17 cellular contexts compared by ENCODE assay signal in the genomic region with DNA sequence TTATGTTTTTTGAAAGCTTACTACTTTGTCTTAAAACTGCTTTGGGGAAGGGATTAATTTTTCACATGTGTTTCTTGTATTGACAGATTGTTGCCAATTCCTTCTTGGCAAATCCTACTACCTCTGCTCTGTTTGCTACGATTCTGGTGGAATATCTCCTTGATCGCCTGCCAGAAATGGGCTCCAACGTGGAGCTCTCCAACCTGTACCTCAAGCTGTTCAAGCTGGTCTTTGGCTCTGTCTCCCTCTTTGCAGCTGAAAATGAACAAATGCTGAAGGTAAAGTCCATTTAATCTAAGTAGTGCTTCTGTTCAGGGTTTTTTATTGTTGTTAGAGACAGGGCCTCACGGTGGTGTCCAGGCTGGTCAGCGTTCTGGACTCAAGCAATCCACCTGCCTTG. TPM values are rescaled to one million over a fixed set of nuclear protein-coding genes. Genes with fewer than 3 reads are reported as not detected.
DNase-seq lines count a peak whose midpoint lies in the region; ATAC-seq and TF ChIP-seq lines count a peak whose summit lies in the region.
"Had no signal": no experiment of that assay in that cellular context is flagged by ENCODE, and none has a peak within 500 bp of the region (broad histone marks: within the 10 kb centered on the region; RNA-seq: fewer than 3 reads in every experiment).

No MANE protein-coding gene starts in this region.

- no peaks in the 10 kb centered on the region for H3K9me3 ChIP-seq in stomach

- TF ChIP-seq POLR2A in stomach (IDR thresholded peaks at IDR 0.05): no peak

- WGBS in stomach, 5 donors: 49 to 76% (median 62%) methylated on average over 5 of the region's 5 CpGs

- no peak for ATAC-seq in left cardiac atrium
- no peak for ATAC-seq in left lobe of liver

- DNase-seq in DMS 273 (lab: John Stamatoyannopoulos, UW; ENCODE audit: unreplicated experiment) (peak; percentile 92), NCI-H1694 treated with DMSO at 0.1 percent for 48 hours (lab: John Stamatoyannopoulos, UW) (peak; percentile 93), cerebellar nuclear complex (lab: John Stamatoyannopoulos, UW) (peak; percentile 92 to 94), stomach (peak; percentile 37), left cardiac atrium (no peak), left lobe of liver (ENCODE audit: low spot score) (no peak), NCI-H69 (lab: John Stamatoyannopoulos, UW) (no peak)
- DNase-seq: DND-41, H7, HFFc6, KG1, NCI-H1417 treated with DMSO at 0.1 percent for 48 hours, NCI-H2029, NCI-H774, PC-9 had no signal

- no peaks in the 10 kb centered on the region for H3K4me1 ChIP-seq in stomach

- intact Hi-C loops in stomach (cut with DNase I; ENCODE audit: low total_unique reads): no loop called here
- intact Hi-C loops in left cardiac atrium (cut with DNase I): no loop called here

- no peak overlapping the region for H3K4me3 ChIP-seq in stomach
- H3K4me3 ChIP-seq: PC-9 had no signal

- TF ChIP-seq CTCF in stomach (IDR thresholded peaks at IDR 0.05): no peak

- TF ChIP-seq EP300 in stomach (IDR thresholded peaks at IDR 0.05): no peak

- H3K36me3 ChIP-seq in stomach: peaks cover 69 to 100% (median 98%) of the 10 kb centered on the region in 4 donors

- no peak overlapping the region for H3K27ac ChIP-seq in stomach
- H3K27ac ChIP-seq: PC-9, RWPE1 had no signal

- H3K27me3 ChIP-seq in stomach: no peaks in the 10 kb centered on the region

RNA-seq across cellular contexts. Expression of a gene that starts 33.6 kb away (rescaled TPM):
- 10 to 100 TPM in 4 of 5 donors, 1 to 10 TPM in 1; 9.9 to 38.0 (median 23.5) TPM for total RNA-seq in stomach
- polyA plus RNA-seq in stomach: 1 to 10 TPM; 4.3 to 6.0 (median 4.7) TPM
- total RNA-seq in left cardiac atrium: 10 to 100 TPM; 22.9 to 23.1 TPM
- 15.8 TPM for total RNA-seq in left lobe of liver

RNA-seq across cellular contexts. Expression of a gene that starts 42.1 kb away (rescaled TPM):
- total RNA-seq in stomach (1 to 10 TPM in 2 of 5 donors, under 1 TPM in 1, not detected in 2; 0.29 to 4.1 (median 1.8) TPM), left cardiac atrium (under 1 TPM in 1 of 2 donors, not detected in 1; 0.27 TPM), left lobe of liver (0.10 TPM)
- polyA plus RNA-seq in stomach: under 1 TPM in 2 of 3 donors, not detected in 1; 0.37 to 0.63 TPM
- total RNA-seq: NCI-H460 had no signal

Comparison
In these comparisons a context has a peak if more than half of its experiments do, and no peak if none do; other contexts are left out.
1. DNase-seq: peak in DMS 273 (single experiment), NCI-H1694 treated with DMSO at 0.1 percent for 48 hours (single experiment), cerebellar nuclear complex (2 of 2) and stomach (single experiment); none in left cardiac atrium (single experiment), left lobe of liver (single experiment) and NCI-H69 (single experiment).